22 cellular contexts compared by ENCODE assay signal in genomic region chrY:10035136-10035535, GRCh38.
"Had no signal": no experiment of that assay in that cellular context is flagged by ENCODE, and none has a peak within 500 bp of the region (broad histone marks: within the 10 kb centered on the region; RNA-seq: fewer than 3 reads in every experiment).

No MANE protein-coding gene starts in this region.

- H3K4me3 ChIP-seq: K562 had no signal

- FAIRE-seq: HTR-8/SVneo, K562, RCC 7860 had no signal

- H3K27ac Mint-ChIP-seq: IgD-negative memory B cell had no signal

- DNase-seq: Kasumi-1, MM.1S, NCI-H1092 treated with DMSO at 0.1 percent for 48 hours, NCI-H1436, NCI-H187, NCI-H2029, NCI-H2081 treated with DMSO at 0.1 percent for 48 hours, NCI-H2171, NCI-H226, NCI-H446, NCI-H510A, NCI-H524 treated with DMSO at 0.1 percent for 48 hours, NCI-H69, NCI-H774, SHP77, SK-N-SH had no signal

- H3K9me3 ChIP-seq: SK-N-SH had no signal

- H3K36me3 Mint-ChIP-seq: IgD-negative memory B cell had no signal

- H3K4me1 Mint-ChIP-seq: IgD-negative memory B cell had no signal

- H3K4me3 Mint-ChIP-seq: IgD-negative memory B cell had no signal

- H3K9me3 Mint-ChIP-seq: IgD-negative memory B cell had no signal

- H3K27me3 Mint-ChIP-seq: IgD-negative memory B cell had no signal

- H3K27ac ChIP-seq: KMS-11, RWPE1 had no signal

- H3K9ac ChIP-seq: KMS-11, SK-N-SH had no signal
